14 cellular contexts compared by ENCODE assay signal in genomic region chr5:176577312-176578176, GRCh38. TPM values are rescaled to one million over a fixed set of nuclear protein-coding genes. Genes with fewer than 3 reads are reported as not detected.
"Had no signal": no experiment of that assay in that cellular context is flagged by ENCODE, and none has a peak within 500 bp of the region (broad histone marks: within the 10 kb centered on the region; RNA-seq: fewer than 3 reads in every experiment).

No MANE protein-coding gene starts in this region.

- H3K27ac Mint-ChIP-seq: activated T-helper 17 cell treated with anti-CD3 and anti-CD28 coated beads, Interleukin-2, amount 50 U/mL, for 72 hours; dendritic cell treated with granulocyte-macrophage colony-stimulating factor and Interleukin-4, amounts not matched to agents 40 ng/mL and 50 ng/mL, for 4 days had no signal

- H3K4me3 ChIP-seq: breast epithelium, lung, tibial nerve, vagina had no signal

- H3K27me3 Mint-ChIP-seq: activated T-helper 17 cell treated with anti-CD3 and anti-CD28 coated beads, Interleukin-2, amount 50 U/mL, for 72 hours had no signal

- H3K9ac ChIP-seq: parathyroid adenoma had no signal

- H3K79me2 ChIP-seq: parathyroid adenoma had no signal

- H3K27me3 ChIP-seq: breast epithelium, vagina had no signal

- H3K27ac ChIP-seq: breast epithelium, neutrophil, parathyroid adenoma, tibial nerve, vagina had no signal

- H3K9me3 Mint-ChIP-seq: activated T-helper 17 cell treated with anti-CD3 and anti-CD28 coated beads, Interleukin-2, amount 50 U/mL, for 72 hours; dendritic cell treated with granulocyte-macrophage colony-stimulating factor and Interleukin-4, amounts not matched to agents 40 ng/mL and 50 ng/mL, for 4 days had no signal

- H3K4me1 ChIP-seq: breast epithelium, parathyroid adenoma, tibial nerve, vagina had no signal

- H3K9me3 ChIP-seq: breast epithelium, neutrophil, tibial nerve, vagina had no signal

- H3K4me3 Mint-ChIP-seq: activated T-helper 17 cell treated with anti-CD3 and anti-CD28 coated beads, Interleukin-2, amount 50 U/mL, for 72 hours; dendritic cell treated with granulocyte-macrophage colony-stimulating factor and Interleukin-4, amounts not matched to agents 40 ng/mL and 50 ng/mL, for 4 days had no signal

- H3K4me1 Mint-ChIP-seq: activated T-helper 17 cell treated with anti-CD3 and anti-CD28 coated beads, Interleukin-2, amount 50 U/mL, for 72 hours had no signal

- DNase-seq: anterior cingulate cortex, foreskin melanocyte, head of caudate nucleus had no signal

- H3K36me3 ChIP-seq: breast epithelium, neutrophil, tibial nerve, vagina had no signal

RNA-seq across cellular contexts. Expression of gene CDHR2, which starts 28.4 kb away (rescaled TPM):
- total RNA-seq: renal cortical epithelial cell, tibial nerve, vagina had no signal

RNA-seq across cellular contexts. Expression of gene SNCB, which starts 52.8 kb away (rescaled TPM):
- total RNA-seq: activated CD8-positive, alpha-beta memory T cell treated with anti-CD3 and anti-CD28 coated beads for 36 hours; activated T-helper 17 cell treated with anti-CD3 and anti-CD28 coated beads, Interleukin-2, amount 50 U/mL, for 72 hours; breast epithelium; lung; renal cortical epithelial cell; T-helper 2 cell treated with Interferon-gamma antibody and Interleukin-4, amounts not matched to agents 100 ng/mL and 5 ng/mL, for 36 hours; tibial nerve; vagina had no signal

RNA-seq across cellular contexts. Expression of gene EIF4E1B, which starts 52.9 kb away (rescaled TPM):
- total RNA-seq: activated CD8-positive, alpha-beta memory T cell treated with anti-CD3 and anti-CD28 coated beads for 36 hours; activated T-helper 17 cell treated with anti-CD3 and anti-CD28 coated beads, Interleukin-2, amount 50 U/mL, for 72 hours; lung; renal cortical epithelial cell; T-helper 2 cell treated with Interferon-gamma antibody and Interleukin-4, amounts not matched to agents 100 ng/mL and 5 ng/mL, for 36 hours; tibial nerve; vagina had no signal
- polyA plus RNA-seq: lung had no signal
